Comparison of ENCODE assay signal across 23 cellular contexts in genomic region chr1:51651552-51651942, GRCh38.
"Had no signal": no experiment of that assay in that cellular context is flagged by ENCODE, and none has a peak within 500 bp of the region (broad histone marks: within the 10 kb centered on the region; RNA-seq: fewer than 3 reads in every experiment).

No MANE protein-coding gene starts in this region.

- H3K27me3 Mint-ChIP-seq: naive thymus-derived CD8-positive, alpha-beta T cell had no signal

- H3K4me3 Mint-ChIP-seq: naive thymus-derived CD8-positive, alpha-beta T cell; nephron progenitor cell; stimulated activated effector memory CD8-positive, alpha-beta T cell treated with anti-CD3 and anti-CD28 coated beads, Interleukin-12 subunit alpha, Interleukin-12 subunit beta, amount 100 ng/mL, for 72 hours had no signal

- H3K27ac Mint-ChIP-seq: nephron progenitor cell had no signal

- H3K4me1 Mint-ChIP-seq: stimulated activated effector memory CD8-positive, alpha-beta T cell treated with anti-CD3 and anti-CD28 coated beads, Interleukin-12 subunit alpha, Interleukin-12 subunit beta, amount 100 ng/mL, for 72 hours had no signal

- H3K9me3 Mint-ChIP-seq: naive thymus-derived CD8-positive, alpha-beta T cell; stimulated activated effector memory CD8-positive, alpha-beta T cell treated with anti-CD3 and anti-CD28 coated beads, Interleukin-12 subunit alpha, Interleukin-12 subunit beta, amount 100 ng/mL, for 72 hours had no signal

- H3K4me3 ChIP-seq: coronary artery, esophagus squamous epithelium, lower lobe of right lung, ovary, testis, tibial nerve, upper lobe of right lung had no signal

- DNase-seq: dermis blood vessel endothelial cell; effector memory CD4-positive, alpha-beta T cell; esophagus squamous epithelium; foreskin melanocyte; head of caudate nucleus; left ventricle myocardium superior; lower lobe of right lung; naive thymus-derived CD8-positive, alpha-beta T cell; nephron progenitor cell; nucleus accumbens; ovary; posterior cingulate gyrus; retina; stimulated activated CD4-positive, alpha-beta T cell treated with anti-CD3 and anti-CD28 coated beads, Interleukin-2, amount 100 ng/mL, for 24 hours; stimulated activated CD4-positive, alpha-beta T cell treated with anti-CD3 and anti-CD28 coated beads, Interleukin-4, amount 100 ng/mL, for 24 hours; stimulated activated naive CD4-positive, alpha-beta T cell treated with Interleukin-2 at 50 U/mL for 16 hours; substantia nigra; testis; upper lobe of right lung had no signal

- ATAC-seq: left ventricle myocardium superior; lower lobe of right lung; naive thymus-derived CD8-positive, alpha-beta T cell; sciatic nerve; stimulated activated effector memory CD8-positive, alpha-beta T cell treated with anti-CD3 and anti-CD28 coated beads, Interleukin-12 subunit alpha, Interleukin-12 subunit beta, amount 100 ng/mL, for 72 hours; upper lobe of right lung had no signal

- H3K27me3 ChIP-seq: esophagus squamous epithelium, ovary, testis, tibial nerve, upper lobe of right lung had no signal

- H3K9me3 ChIP-seq: esophagus squamous epithelium, lower lobe of right lung, ovary, testis, tibial nerve, upper lobe of right lung had no signal

- H3K36me3 ChIP-seq: lower lobe of right lung, ovary had no signal

- H3K27ac ChIP-seq: esophagus squamous epithelium, lower lobe of right lung, testis, tibial nerve, upper lobe of right lung had no signal
